ENCODE assay signal across 12 cellular contexts in the genomic region with DNA sequence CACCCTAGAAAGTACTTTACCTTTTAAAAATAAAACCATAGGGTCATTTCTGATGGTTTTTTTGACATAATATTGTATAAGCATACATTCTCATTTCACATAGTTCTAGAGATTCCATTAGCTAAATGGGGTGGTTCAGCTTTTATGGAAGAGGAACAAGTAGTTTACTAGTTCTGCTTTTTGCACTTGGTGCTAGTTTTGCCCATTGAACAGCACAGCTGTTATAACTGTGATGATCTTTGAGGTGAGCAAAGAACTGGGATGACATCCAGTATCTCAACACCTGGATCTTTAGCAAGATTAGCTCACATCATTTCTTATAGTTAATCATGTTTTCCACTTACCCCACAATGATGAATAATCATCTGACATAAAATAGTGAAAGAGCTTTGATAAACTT. TPM values are rescaled to one million over a fixed set of nuclear protein-coding genes. Genes with fewer than 3 reads are reported as not detected.
DNase-seq lines count a peak whose midpoint lies in the region; ATAC-seq and TF ChIP-seq lines count a peak whose summit lies in the region.
"Had no signal": no experiment of that assay in that cellular context is flagged by ENCODE, and none has a peak within 500 bp of the region (broad histone marks: within the 10 kb centered on the region; RNA-seq: fewer than 3 reads in every experiment).

No MANE protein-coding gene starts in this region.

- no peaks in the 10 kb centered on the region for H3K9me3 ChIP-seq in psoas muscle

- intact Hi-C loops in psoas muscle (cut with DNase I), result no loop called here

- DNase-seq in medulla oblongata (ENCODE audit: extremely low spot score), result peak; percentile 46
- DNase-seq in midbrain (lab: John Stamatoyannopoulos, UW), result no peak
- DNase-seq in H7, result no peak
- no peak for DNase-seq in psoas muscle
- DNase-seq in activated CD4-positive, alpha-beta T cell treated with anti-CD3 and anti-CD28 coated beads for 4 hours, result no peak
- DNase-seq: DMS153, kidney glomerular epithelial cell, posterior cingulate gyrus had no signal

- H3K4me3 ChIP-seq in H7 (ENCODE audit: insufficient read depth, low read depth, low read length), result no peak overlapping the region
- no peak overlapping the region for H3K4me3 ChIP-seq in psoas muscle

- H3K27me3 ChIP-seq in H7 (ENCODE audit: control insufficient read depth, insufficient read depth, low read length), result no peaks in the 10 kb centered on the region
- H3K27me3 ChIP-seq in psoas muscle (ENCODE audit: insufficient read depth in 3 of 3, low read length in 2 of 3), result no peaks in the 10 kb centered on the region

- no peak for TF ChIP-seq CTCF in psoas muscle (IDR thresholded peaks at IDR 0.05)

- H3K36me3 ChIP-seq in H7 (replicated peaks; ENCODE audit: control insufficient read depth, insufficient read depth, low read length) (no peaks in the 10 kb centered on the region), psoas muscle (ENCODE audit: insufficient read depth in 1 of 2, low read depth in 1 of 2) (no peaks in the 10 kb centered on the region)

- no peaks in the 10 kb centered on the region for H3K4me1 ChIP-seq in psoas muscle

- ATAC-seq in GM18909 (IDR thresholded peaks at IDR 0.05; ENCODE audit: poor library complexity, unreplicated experiment), result peak; percentile 66
- ATAC-seq in HG02759 (IDR thresholded peaks at IDR 0.05; ENCODE audit: unreplicated experiment), result peak; percentile 61
- peak; percentile 62 for ATAC-seq in HG03571 (IDR thresholded peaks at IDR 0.05; ENCODE audit: unreplicated experiment)
- no peak for ATAC-seq in psoas muscle

- H3K27ac ChIP-seq in psoas muscle, result no peak overlapping the region
- H3K27ac ChIP-seq: epithelial cell of prostate had no signal

RNA-seq across cellular contexts. Expression of gene MOB1B, which starts 40.9 kb away (rescaled TPM):
- 5.5 and 10.5 TPM in 2 replicates for total RNA-seq in H7 (2014; rRNA removed; shearing (Covaris generic))
- total RNA-seq in psoas muscle, result 10 to 100 TPM in 3 of 4 donors, 1 to 10 TPM in 1; 9.8 to 22.3 (median 12.8) TPM
- polyA plus RNA-seq in psoas muscle, result 1 to 10 TPM; 2.8 to 5.7 (median 5.4) TPM

RNA-seq across cellular contexts. Expression of gene DCK, which starts 50.3 kb away (rescaled TPM):
- 26.5 and 31.7 TPM in 2 replicates for total RNA-seq in H7 (2014; rRNA removed; shearing (Covaris generic))
- total RNA-seq in psoas muscle, result 1 to 10 TPM; 4.5 to 6.9 (median 5.8) TPM
- polyA plus RNA-seq in psoas muscle, result 10 to 100 TPM in 1 of 3 donors, 1 to 10 TPM in 2; 4.3 to 12.9 (median 6.9) TPM

Comparison
In these comparisons a context has a peak if more than half of its experiments do, and no peak if none do; other contexts are left out.
1. ATAC-seq: peak in GM18909 (single experiment), HG02759 (single experiment) and HG03571 (single experiment); none in psoas muscle (0 of 4).